In the genomic region with DNA sequence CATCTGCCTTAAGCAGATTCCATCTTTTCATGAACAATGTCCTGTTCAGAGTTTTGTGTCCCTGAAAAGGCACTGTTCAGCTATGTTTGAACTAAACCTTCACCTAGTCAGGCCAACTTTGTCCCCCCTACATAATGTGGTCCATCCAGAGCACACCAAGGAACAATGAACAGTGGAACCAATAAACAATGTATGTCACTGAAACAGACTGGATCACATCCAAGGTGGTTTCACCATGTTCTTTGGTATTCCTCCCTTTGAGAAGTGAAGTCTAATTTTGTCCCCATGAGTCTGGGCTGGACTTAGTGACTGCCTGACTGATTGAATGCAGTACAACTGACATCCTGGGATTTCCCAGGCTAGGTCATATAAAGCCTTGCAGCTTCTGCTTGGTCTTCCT, we compare ENCODE assay signal across 28 cellular contexts.
"Had no signal": no experiment of that assay in that cellular context is flagged by ENCODE, and none has a peak within 500 bp of the region (broad histone marks: within the 10 kb centered on the region; RNA-seq: fewer than 3 reads in every experiment).

No MANE protein-coding gene starts in this region.

- H3K27ac ChIP-seq: body of pancreas, coronary artery, esophagus squamous epithelium, gastroesophageal sphincter had no signal

- H3K27me3 ChIP-seq: body of pancreas, esophagus squamous epithelium, gastroesophageal sphincter had no signal

- H3K4me3 ChIP-seq: body of pancreas, coronary artery, esophagus squamous epithelium, gastroesophageal sphincter had no signal

- DNase-seq: activated CD4-positive, alpha-beta memory T cell treated with anti-CD3 and anti-CD28 coated beads for 36 hours; activated CD4-positive, alpha-beta T cell treated with anti-CD3 and anti-CD28 coated beads for 36 hours; activated CD4-positive, alpha-beta T cell treated with anti-CD3 and anti-CD28 coated beads, Interleukin-2, amount 10 ng/mL, durations not matched to agents 24 days and 14 days; activated CD4-positive, CD25-positive, alpha-beta regulatory T cell; activated CD4-positive, CD25-positive, alpha-beta regulatory T cell treated with anti-CD3 and anti-CD28 coated beads, Interleukin-2, amount 50 U/mL, for 72 hours; activated CD8-positive, alpha-beta memory T cell treated with anti-CD3 and anti-CD28 coated beads, Interleukin-2, amount 10 ng/mL, durations not matched to agents 7 days and 5 days; activated CD8-positive, alpha-beta memory T cell treated with anti-CD3 and anti-CD28 coated beads, Interleukin-2, amount 50 U/mL, for 4 hours; activated CD8-positive, alpha-beta T cell treated with anti-CD3 and anti-CD28 coated beads, Interleukin-2, amount 10 ng/mL, durations not matched to agents 7 days and 5 days; activated gamma-delta T cell; activated naive CD4-positive, alpha-beta T cell; activated naive CD4-positive, alpha-beta T cell treated with anti-CD3 and anti-CD28 coated beads, Interleukin-2, amount 10 ng/mL, durations not matched to agents 7 days and 5 days; activated naive CD8-positive, alpha-beta T cell treated with anti-CD3 and anti-CD28 coated beads, Interleukin-2, amount 10 ng/mL, durations not matched to agents 7 days and 5 days; activated T-cell treated with anti-CD3 and anti-CD28 coated beads, Interleukin-2, amount 50 U/mL, for 24 hours; activated T-cell treated with anti-CD3 and anti-CD28 coated beads, Interleukin-2, amount 50 U/mL, for 72 hours; aorta; body of pancreas; central memory CD4-positive, alpha-beta T cell; cerebellar nuclear complex; effector CD4-positive, alpha-beta T cell; effector memory CD8-positive, alpha-beta T cell; erythroblast; esophagus squamous epithelium; foreskin melanocyte; head of caudate nucleus; T-helper 2 cell had no signal

- H3K36me3 ChIP-seq: esophagus squamous epithelium, gastroesophageal sphincter had no signal

- ATAC-seq: activated CD4-positive, alpha-beta T cell treated with anti-CD3 and anti-CD28 coated beads for 36 hours; activated CD8-positive, alpha-beta memory T cell treated with anti-CD3 and anti-CD28 coated beads, Interleukin-2, amount 10 ng/mL, durations not matched to agents 7 days and 5 days; activated CD8-positive, alpha-beta T cell treated with anti-CD3 and anti-CD28 coated beads, Interleukin-2, amount 10 ng/mL, durations not matched to agents 7 days and 5 days; activated naive CD4-positive, alpha-beta T cell treated with anti-CD3 and anti-CD28 coated beads, Interleukin-2, amount 50 U/mL, for 72 hours; activated T-cell treated with anti-CD3 and anti-CD28 coated beads, Interleukin-2, amount 50 U/mL, for 72 hours; body of pancreas; effector memory CD8-positive, alpha-beta T cell; gastroesophageal sphincter had no signal

- H3K9me3 ChIP-seq: body of pancreas, esophagus squamous epithelium, gastroesophageal sphincter had no signal

- H3K4me1 ChIP-seq: body of pancreas, esophagus squamous epithelium, gastroesophageal sphincter had no signal
